12 cellular contexts compared by ENCODE assay signal in the genomic region with DNA sequence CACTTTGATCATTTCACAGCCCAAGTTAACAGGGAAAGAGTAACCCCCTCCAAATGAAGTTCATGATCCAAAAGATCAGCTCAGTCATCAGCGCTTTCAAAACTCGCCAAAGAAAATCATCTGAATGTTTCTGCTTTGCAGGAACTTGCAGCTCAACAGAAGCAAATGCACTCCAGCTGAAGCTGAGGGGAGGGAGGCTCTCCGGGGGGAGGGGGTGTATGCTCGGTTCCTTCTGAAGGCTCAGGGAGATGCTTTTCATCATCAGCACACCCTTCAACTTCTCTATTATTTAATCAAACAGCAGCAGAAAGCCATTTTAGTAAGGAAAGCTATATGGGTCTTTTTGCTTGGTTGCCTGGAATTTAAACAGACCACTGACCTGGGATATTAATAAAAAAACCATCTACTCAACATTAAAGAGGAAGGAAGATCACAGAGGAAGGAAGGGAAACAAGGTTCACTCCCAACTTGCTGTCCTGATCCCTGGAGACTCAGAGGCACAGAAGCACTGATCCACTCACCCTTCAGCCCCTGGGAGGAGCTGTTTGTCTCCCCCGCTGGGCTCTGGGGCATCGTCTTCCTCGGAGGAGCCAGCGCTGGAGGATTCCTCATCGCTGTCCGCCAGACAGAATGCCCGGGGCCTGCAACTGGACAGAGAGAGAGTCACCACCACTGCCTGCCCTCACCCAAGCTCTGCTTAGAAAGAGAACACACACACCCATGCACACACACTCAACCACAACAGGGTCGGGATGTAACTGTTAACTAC. TPM values are rescaled to one million over a fixed set of nuclear protein-coding genes. Genes with fewer than 3 reads are reported as not detected.
A peak's percentile ranks its signal among the peaks of the same experiment; 100 is the strongest.
DNase-seq lines count a peak whose midpoint lies in the region; ATAC-seq and TF ChIP-seq lines count a peak whose summit lies in the region.
"Had no signal": no experiment of that assay in that cellular context is flagged by ENCODE, and none has a peak within 500 bp of the region (broad histone marks: within the 10 kb centered on the region; RNA-seq: fewer than 3 reads in every experiment).

No MANE protein-coding gene starts in this region.

- ATAC-seq in activated CD4-positive, alpha-beta T cell treated with anti-CD3 and anti-CD28 coated beads for 36 hours = no peak
- no peak for ATAC-seq in lung (ENCODE audit: insufficient read depth, low FRiP score)
- no peak for ATAC-seq in GM19467 (IDR thresholded peaks at IDR 0.05; ENCODE audit: unreplicated experiment)
- ATAC-seq: A549 had no signal

- H3K36me3 Mint-ChIP-seq in activated CD4-positive, alpha-beta T cell treated with anti-CD3 and anti-CD28 coated beads, Interleukin-2, amount 10 ng/mL, durations not matched to agents 7 days and 5 days (ENCODE audit: low read depth) = peaks cover 17% of the 10 kb centered on the region
- H3K36me3 Mint-ChIP-seq in activated CD4-positive, alpha-beta T cell treated with anti-CD3 and anti-CD28 coated beads for 36 hours (ENCODE audit: low read depth) = peaks cover 11% of the 10 kb centered on the region

- peak overlapping the region; percentile 65 for H3K27ac Mint-ChIP-seq in activated CD4-positive, alpha-beta T cell treated with anti-CD3 and anti-CD28 coated beads, Interleukin-2, amount 10 ng/mL, durations not matched to agents 7 days and 5 days
- H3K27ac Mint-ChIP-seq in activated CD4-positive, alpha-beta T cell treated with anti-CD3 and anti-CD28 coated beads for 36 hours = no peak overlapping the region

- DNase-seq in activated CD4-positive, alpha-beta T cell treated with anti-CD3 and anti-CD28 coated beads, Interleukin-2, amount 10 ng/mL, durations not matched to agents 7 days and 5 days = no peak
- no peak for DNase-seq in activated CD4-positive, alpha-beta T cell treated with anti-CD3 and anti-CD28 coated beads for 36 hours
- DNase-seq in caudate nucleus (lab: John Stamatoyannopoulos, UW) (peak in 20 of 61 donors; percentile 6 to 54 (median 24)), lung (ENCODE audit: low spot score) (no peak), A172 (ENCODE audit: low spot score) (no peak)
- DNase-seq in stimulated activated CD4-positive, alpha-beta T cell treated with anti-CD3 and anti-CD28 coated beads, Interleukin-4, amount 100 ng/mL, for 1 hour = no peak
- DNase-seq: activated T-cell treated with anti-CD3 and anti-CD28 coated beads for 4 hours, Karpas-422, NCI-H2029 treated with DMSO at 0.1 percent for 48 hours had no signal

- H3K36me3 ChIP-seq in lung (ENCODE audit: control insufficient read depth in 2 of 2, insufficient read depth in 2 of 2, low read length in 2 of 2) (peaks cover 5 to 9% of the 10 kb centered on the region in 2 donors), thymus (ENCODE audit: control insufficient read depth, insufficient read depth) (peaks cover 3% of the 10 kb centered on the region)

- intact Hi-C loops in activated CD4-positive, alpha-beta T cell treated with anti-CD3 and anti-CD28 coated beads for 36 hours (cut with DNase I, micrococcal nuclease) = loop anchor here in 1 of 2 experiments (5.0 kb wide), 1 partner anchor 48 kb away; no protein-coding TSS in a partner anchor

- TF ChIP-seq CTCF in lung (IDR thresholded peaks at IDR 0.05; ENCODE audit: control extremely low read depth, extremely low read depth) = no peak

- no peaks in the 10 kb centered on the region for H3K27me3 ChIP-seq in lung (ENCODE audit: control insufficient read depth, insufficient read depth)
- H3K27me3 ChIP-seq in thymus (ENCODE audit: control insufficient read depth, insufficient read depth) = no peaks in the 10 kb centered on the region

- H3K27ac ChIP-seq in caudate nucleus (ENCODE audit: low read depth, low read length) (peak overlapping the region; percentile 89), lung (ENCODE audit: low read depth in 1 of 2, low read length in 1 of 2) (peak overlapping the region; percentile 65 to 77), thymus (ENCODE audit: low read depth) (peak overlapping the region; percentile 15)
- H3K27ac ChIP-seq: A549 had no signal

- H3K9me3 Mint-ChIP-seq in activated CD4-positive, alpha-beta T cell treated with anti-CD3 and anti-CD28 coated beads, Interleukin-2, amount 10 ng/mL, durations not matched to agents 7 days and 5 days = no peaks in the 10 kb centered on the region
- no peaks in the 10 kb centered on the region for H3K9me3 Mint-ChIP-seq in activated CD4-positive, alpha-beta T cell treated with anti-CD3 and anti-CD28 coated beads for 36 hours (ENCODE audit: low read depth)

- no peaks in the 10 kb centered on the region for H3K9me3 ChIP-seq in lung (ENCODE audit: control insufficient read depth in 2 of 2, insufficient read depth in 1 of 2, low read length in 1 of 2)
- H3K9me3 ChIP-seq in thymus (ENCODE audit: control insufficient read depth) = no peaks in the 10 kb centered on the region
- H3K9me3 ChIP-seq: A549 had no signal

- H3K4me1 Mint-ChIP-seq in activated CD4-positive, alpha-beta T cell treated with anti-CD3 and anti-CD28 coated beads, Interleukin-2, amount 10 ng/mL, durations not matched to agents 7 days and 5 days = no peaks in the 10 kb centered on the region
- H3K4me1 Mint-ChIP-seq in activated CD4-positive, alpha-beta T cell treated with anti-CD3 and anti-CD28 coated beads for 36 hours = peaks cover 5% of the 10 kb centered on the region

- CTCF ChIA-PET in activated CD4-positive, alpha-beta T cell treated with anti-CD3 and anti-CD28 coated beads, Interleukin-2, amount 10 ng/mL, durations not matched to agents 7 days and 5 days (lab: Charles Lee) = interaction anchor here (0.6 to 1.4 kb wide), 4 partner anchors 8 to 144 kb away, joined by 3 to 7 read pairs (median 3); no protein-coding TSS in a partner anchor
- CTCF ChIA-PET in activated CD4-positive, alpha-beta T cell treated with anti-CD3 and anti-CD28 coated beads for 36 hours (lab: Charles Lee) = interaction anchor here (0.6 to 1.0 kb wide), 6 partner anchors 9 to 288 kb away, joined by 3 read pairs; no protein-coding TSS in a partner anchor

- 59 to 63% methylated on average over 12 of the region's 12 CpGs for WGBS in lung, 2 donors
- 93% methylated on average over 12 of the region's 12 CpGs for WGBS in thymus

- no peak overlapping the region for H3K4me3 Mint-ChIP-seq in activated CD4-positive, alpha-beta T cell treated with anti-CD3 and anti-CD28 coated beads, Interleukin-2, amount 10 ng/mL, durations not matched to agents 7 days and 5 days
- H3K4me3 Mint-ChIP-seq in activated CD4-positive, alpha-beta T cell treated with anti-CD3 and anti-CD28 coated beads for 36 hours = no peak overlapping the region

- H3K4me3 ChIP-seq in lung (no peak overlapping the region), thymus (ENCODE audit: low read length) (no peak overlapping the region)
- H3K4me3 ChIP-seq: A549 had no signal

- H3K4me1 ChIP-seq in lung (ENCODE audit: control insufficient read depth in 2 of 2, insufficient read depth in 2 of 2, low read length in 2 of 2) = peaks cover 29 to 39% of the 10 kb centered on the region in 2 donors
- H3K4me1 ChIP-seq in thymus (ENCODE audit: control insufficient read depth, insufficient read depth, low read length) = no peaks in the 10 kb centered on the region

- POLR2A ChIA-PET in activated CD4-positive, alpha-beta T cell treated with anti-CD3 and anti-CD28 coated beads, Interleukin-2, amount 10 ng/mL, durations not matched to agents 7 days and 5 days (lab: Charles Lee) = no interaction called here
- POLR2A ChIA-PET in activated CD4-positive, alpha-beta T cell treated with anti-CD3 and anti-CD28 coated beads for 36 hours (lab: Charles Lee) = interaction anchor here (1.8 kb wide), 1 partner anchor 9 kb away, joined by 5 read pairs; no protein-coding TSS in a partner anchor

- no peaks in the 10 kb centered on the region for H3K27me3 Mint-ChIP-seq in activated CD4-positive, alpha-beta T cell treated with anti-CD3 and anti-CD28 coated beads, Interleukin-2, amount 10 ng/mL, durations not matched to agents 7 days and 5 days
- H3K27me3 Mint-ChIP-seq in activated CD4-positive, alpha-beta T cell treated with anti-CD3 and anti-CD28 coated beads for 36 hours = no peaks in the 10 kb centered on the region

RNA-seq across cellular contexts. Expression of gene ERN1, which starts 24.6 kb away (rescaled TPM):
- total RNA-seq in activated CD4-positive, alpha-beta T cell treated with anti-CD3 and anti-CD28 coated beads, Interleukin-2, amount 10 ng/mL, durations not matched to agents 7 days and 5 days = 10 to 100 TPM; 50.1 to 57.5 TPM
- 10 to 100 TPM; 23.7 to 26.8 TPM for total RNA-seq in activated CD4-positive, alpha-beta T cell treated with anti-CD3 and anti-CD28 coated beads for 36 hours
- total RNA-seq in lung = 10 to 100 TPM; 23.9 to 34.2 TPM
- polyA plus RNA-seq in lung = 10 to 100 TPM in 1 of 2 donors, 1 to 10 TPM in 1; 8.3 to 14.8 TPM
- 7.4 TPM for polyA plus RNA-seq in thymus
- total RNA-seq in A172 (2014; rRNA removed; shearing (Covaris generic)) = 2.1 and 2.4 TPM in 2 replicates

Comparison
In these comparisons a context has a peak if more than half of its experiments do, and no peak if none do; other contexts are left out.
1. H3K27ac ChIP-seq: peak in every context shown above with its lines; median percentile 89 in caudate nucleus; 71 in lung; 15 in thymus.